10 cellular contexts compared by ENCODE assay signal in genomic region chr3:51955175-51955892, GRCh38. TPM values are rescaled to one million over a fixed set of nuclear protein-coding genes. Genes with fewer than 3 reads are reported as not detected.
DNase-seq lines count a peak whose midpoint lies in the region; ATAC-seq and TF ChIP-seq lines count a peak whose summit lies in the region.
"Had no signal": no experiment of that assay in that cellular context is flagged by ENCODE, and none has a peak within 500 bp of the region (broad histone marks: within the 10 kb centered on the region; RNA-seq: fewer than 3 reads in every experiment).

GPR62 (plus strand) TSS chr3:51955381; CDS start chr3:51955653, 272 bp downstream.

- peak within 1 kb of the TSS; percentile 63 for H3K9ac ChIP-seq in ES-I3 (ENCODE audit: low read depth, low read length)

- H3K36me3 ChIP-seq in ES-I3 (ENCODE audit: insufficient read depth, low read length): no peaks in the 10 kb centered on the region

- TF ChIP-seq CTCF in GM10266 (IDR thresholded peaks at IDR 0.05; ENCODE audit: control insufficient read depth, insufficient read depth, low read depth, missing control alignments): no peak

- DNase-seq in retina (peak; percentile 45), GM10266 (ENCODE audit: extremely low spot score) (no peak), NCI-H524 (lab: John Stamatoyannopoulos, UW) (no peak), EL (no peak)

- H3K4me1 Mint-ChIP-seq in activated T-helper 17 cell treated with anti-CD3 and anti-CD28 coated beads, Interleukin-2, amount 50 U/mL, for 72 hours: peaks cover 10% of the 10 kb centered on the region

- no peaks in the 10 kb centered on the region for H3K9me3 Mint-ChIP-seq in activated T-helper 17 cell treated with anti-CD3 and anti-CD28 coated beads, Interleukin-2, amount 50 U/mL, for 72 hours

- peak within 1 kb of the TSS; percentile 13 for H3K4me3 Mint-ChIP-seq in activated T-helper 17 cell treated with anti-CD3 and anti-CD28 coated beads, Interleukin-2, amount 50 U/mL, for 72 hours

- H3K4me3 ChIP-seq in iPS-11a (ENCODE audit: low read depth, low read length): peak within 1 kb of the TSS; percentile 27
- H3K4me3 ChIP-seq: SK-N-MC had no signal

- H3K9me3 ChIP-seq in ES-I3 (ENCODE audit: control insufficient read depth, insufficient read depth, low read length): no peaks in the 10 kb centered on the region

- no peaks in the 10 kb centered on the region for H3K4me1 ChIP-seq in ES-I3 (ENCODE audit: insufficient read depth, low read length)

- H3K27ac Mint-ChIP-seq in activated T-helper 17 cell treated with anti-CD3 and anti-CD28 coated beads, Interleukin-2, amount 50 U/mL, for 72 hours: no peak within 1 kb of the TSS

- peaks cover 7% of the 10 kb centered on the region for H3K36me3 Mint-ChIP-seq in activated T-helper 17 cell treated with anti-CD3 and anti-CD28 coated beads, Interleukin-2, amount 50 U/mL, for 72 hours (ENCODE audit: low read depth)

- ATAC-seq in activated T-helper 17 cell treated with anti-CD3 and anti-CD28 coated beads, Interleukin-2, amount 50 U/mL, for 72 hours (replicated peaks): no peak
- no peak for ATAC-seq in GM18870 (IDR thresholded peaks at IDR 0.05; ENCODE audit: unreplicated experiment)

- peaks cover 24% of the 10 kb centered on the region for H3K27me3 Mint-ChIP-seq in activated T-helper 17 cell treated with anti-CD3 and anti-CD28 coated beads, Interleukin-2, amount 50 U/mL, for 72 hours

RNA-seq across cellular contexts. Expression of gene GPR62, which starts in this region (rescaled TPM):
- not detected for total RNA-seq in activated T-helper 17 cell treated with anti-CD3 and anti-CD28 coated beads, Interleukin-2, amount 50 U/mL, for 72 hours
- total RNA-seq: renal cortical epithelial cell had no signal
